ENCODE assay signal across 9 cellular contexts in genomic region chr1:39106949-39107740, GRCh38.
A peak's percentile ranks its signal among the peaks of the same experiment; 100 is the strongest.
DNase-seq lines count a peak whose midpoint lies in the region; ATAC-seq and TF ChIP-seq lines count a peak whose summit lies in the region.
"Had no signal": no experiment of that assay in that cellular context is flagged by ENCODE, and none has a peak within 500 bp of the region (broad histone marks: within the 10 kb centered on the region; RNA-seq: fewer than 3 reads in every experiment).

No MANE protein-coding gene starts in this region.

- H3K4me2 ChIP-seq in Loucy (ENCODE audit: low read depth, low read length, poor library complexity, severe bottlenecking) = peak overlapping the region; percentile 80

- peak overlapping the region; percentile 77 for H3K27ac ChIP-seq in ectodermal cell (ENCODE audit: insufficient read depth, low read depth, low read length, poor library complexity, severe bottlenecking)

- no peaks in the 10 kb centered on the region for H3K9me3 ChIP-seq in Loucy (ENCODE audit: insufficient read depth, low read depth, low read length)
- H3K9me3 ChIP-seq in ectodermal cell (ENCODE audit: control insufficient read depth, low read length) = no peaks in the 10 kb centered on the region
- no peaks in the 10 kb centered on the region for H3K9me3 ChIP-seq in mucosa of stomach (ENCODE audit: control insufficient read depth, low read length)

- POLR2A ChIA-PET in AG04449 (lab: Yijun Ruan, JAX) = interaction anchor here (1.5 to 1.8 kb wide), 2 partner anchors 35 to 85 kb away, joined by 3 to 11 read pairs; no protein-coding TSS in a partner anchor

- CTCF ChIA-PET in AG04449 (lab: Yijun Ruan, JAX) = interaction anchor here (0.6 to 7.4 kb wide), 8 partner anchors 9 to 160 kb away, joined by 3 to 75 read pairs (median 5); partner anchors contain the start of gene MACF1

- no peak for TF ChIP-seq CTCF in AG04449 (IDR thresholded peaks at IDR 0.05; ENCODE audit: insufficient read depth, low read length, missing control alignments)
- TF ChIP-seq CTCF in Loucy (conservative IDR thresholded peaks at IDR 0.05; ENCODE audit: low read length) = no peak

- peaks cover 49% of the 10 kb centered on the region for H3K4me1 ChIP-seq in Loucy (ENCODE audit: insufficient read depth, low read length, poor library complexity, severe bottlenecking)
- peaks cover 39% of the 10 kb centered on the region for H3K4me1 ChIP-seq in ectodermal cell (ENCODE audit: control insufficient read depth, insufficient read depth, low read length)
- H3K4me1 ChIP-seq in mucosa of stomach (ENCODE audit: control insufficient read depth, insufficient read depth, low read length) = peaks cover 38% of the 10 kb centered on the region

- H3K9me2 ChIP-seq in Loucy (replicated peaks; ENCODE audit: low read depth, low read length) = no peaks in the 10 kb centered on the region

- ATAC-seq in HG03342 (IDR thresholded peaks at IDR 0.05; ENCODE audit: unreplicated experiment) = no peak
- no peak for ATAC-seq in HG02678 (IDR thresholded peaks at IDR 0.05; ENCODE audit: unreplicated experiment)
- no peak for ATAC-seq in GM18873 (IDR thresholded peaks at IDR 0.05; ENCODE audit: low FRiP score, unreplicated experiment)

- peaks cover 13% of the 10 kb centered on the region; the same call in 1 of the 2 replicates for H3F3A ChIP-seq in Loucy (ENCODE audit: low read depth)

- H3K79me2 ChIP-seq in Loucy (ENCODE audit: insufficient read depth, low read length) = peaks cover 59% of the 10 kb centered on the region

- H3K27me3 ChIP-seq in Loucy (ENCODE audit: insufficient read depth, low read length, poor library complexity, severe bottlenecking) = no peaks in the 10 kb centered on the region
- H3K27me3 ChIP-seq in ectodermal cell (ENCODE audit: control insufficient read depth, insufficient read depth, low read length, poor library complexity, severe bottlenecking) = no peaks in the 10 kb centered on the region
- H3K27me3 ChIP-seq in mucosa of stomach (ENCODE audit: control insufficient read depth, insufficient read depth, low read length) = no peaks in the 10 kb centered on the region

- H3K36me3 ChIP-seq in Loucy (ENCODE audit: insufficient read depth, low read length) (no peaks in the 10 kb centered on the region), ectodermal cell (ENCODE audit: control insufficient read depth, insufficient read depth, low read length) (no peaks in the 10 kb centered on the region), mucosa of stomach (ENCODE audit: control insufficient read depth, insufficient read depth, low read length) (no peaks in the 10 kb centered on the region)

- no peak overlapping the region for H2AFZ ChIP-seq in Loucy (ENCODE audit: low read length)

- H4K20me1 ChIP-seq in Loucy (ENCODE audit: insufficient read depth, low read length, poor library complexity, severe bottlenecking) = peaks cover 18% of the 10 kb centered on the region

- DNase-seq in AG04449 (ENCODE audit: low read depth, low spot score) (no peak), DMS114 treated with DMSO at 0.1 percent for 48 hours (lab: John Stamatoyannopoulos, UW; ENCODE audit: unreplicated experiment) (no peak)
- DNase-seq: stimulated activated CD4-positive, alpha-beta T cell treated with anti-CD3 and anti-CD28 coated beads, Interleukin-2, amount 100 ng/mL, for 48 hours had no signal

- H3K9ac ChIP-seq in Loucy (ENCODE audit: low read depth, low read length, poor library complexity, severe bottlenecking) = peak overlapping the region; percentile 78
- peak overlapping the region; percentile 80 for H3K9ac ChIP-seq in mucosa of stomach (ENCODE audit: low read length)

- H3K4me3 ChIP-seq in AG04449 (ENCODE audit: low read depth, low read length) (peak overlapping the region; percentile 79), Loucy (ENCODE audit: low read length, poor library complexity, severe bottlenecking) (peak overlapping the region; percentile 94), ectodermal cell (ENCODE audit: insufficient read depth, low read depth, low read length) (peak overlapping the region; percentile 76), mucosa of stomach (ENCODE audit: low read length) (no peak overlapping the region)

- WGBS in ectodermal cell, 2 experiments = 1 to 4% methylated on average over 11 of the region's 11 CpGs
